11 cellular contexts compared by ENCODE assay signal in genomic region chr1:50308883-50309282, GRCh38.
DNase-seq lines count a peak whose midpoint lies in the region; ATAC-seq, FAIRE-seq and TF ChIP-seq lines count a peak whose summit lies in the region.
"Had no signal": no experiment of that assay in that cellular context is flagged by ENCODE, and none has a peak within 500 bp of the region (broad histone marks: within the 10 kb centered on the region; RNA-seq: fewer than 3 reads in every experiment).

No MANE protein-coding gene starts in this region.

- H3K36me3 Mint-ChIP-seq in activated CD4-positive, alpha-beta T cell treated with anti-CD3 and anti-CD28 coated beads, Interleukin-2, amount 10 ng/mL, durations not matched to agents 24 days and 14 days (ENCODE audit: low read depth), result no peaks in the 10 kb centered on the region

- no peak overlapping the region for H3K9ac ChIP-seq in PC-3 (ENCODE audit: low read length)
- H3K9ac ChIP-seq in endothelial cell of umbilical vein (replicated peaks; ENCODE audit: extremely low read depth, insufficient read depth, low read length), result no peak overlapping the region

- no peaks in the 10 kb centered on the region for H3K27me3 ChIP-seq in PC-3 (ENCODE audit: low read length)
- H3K27me3 ChIP-seq in endothelial cell of umbilical vein (ENCODE audit: control insufficient read depth in 2 of 2, insufficient read depth in 2 of 2, low read length in 2 of 2), result no peaks in the 10 kb centered on the region
- no peaks in the 10 kb centered on the region for H3K27me3 ChIP-seq in right atrium auricular region

- peak; percentile 70 for DNase-seq in activated CD4-positive, alpha-beta T cell treated with anti-CD3 and anti-CD28 coated beads, Interleukin-2, amount 10 ng/mL, durations not matched to agents 24 days and 14 days
- DNase-seq in activated CD4-positive, alpha-beta T cell treated with anti-CD3 and anti-CD28 coated beads for 1 hour, result no peak
- DNase-seq in PC-3 (peak; percentile 27), endothelial cell of umbilical vein (ENCODE audit: low read depth, low spot score) (peak; percentile 24), retinal pigment epithelial cell (ENCODE audit: low read depth) (peak; percentile 0), NCI-H2081 treated with DMSO at 0.1 percent for 48 hours (lab: John Stamatoyannopoulos, UW) (no peak), right atrium auricular region (ENCODE audit: low spot score) (no peak)
- DNase-seq in activated CD4-positive, CD25-positive, alpha-beta regulatory T cell treated with anti-CD3 and anti-CD28 coated beads, Interleukin-2, amount 50 U/mL, for 72 hours, result no peak
- DNase-seq: NCI-H2171 treated with DMSO at 0.1 percent for 48 hours had no signal

- CTCF ChIA-PET in PC-3 (lab: Charles Lee), result no interaction called here
- CTCF ChIA-PET in endothelial cell of umbilical vein (lab: Charles Lee), result no interaction called here

- no peaks in the 10 kb centered on the region for H3K36me3 ChIP-seq in PC-3 (ENCODE audit: low read depth, low read length)
- H3K36me3 ChIP-seq in endothelial cell of umbilical vein (ENCODE audit: control insufficient read depth in 2 of 2, extremely low read depth in 1 of 2, insufficient read depth in 2 of 2, low read length in 2 of 2), result no peaks in the 10 kb centered on the region
- no peaks in the 10 kb centered on the region for H3K36me3 ChIP-seq in right atrium auricular region

- no peak overlapping the region for H3K4me3 Mint-ChIP-seq in activated CD4-positive, alpha-beta T cell treated with anti-CD3 and anti-CD28 coated beads, Interleukin-2, amount 10 ng/mL, durations not matched to agents 24 days and 14 days
- H3K4me3 Mint-ChIP-seq: B cell had no signal

- H3K9me3 ChIP-seq in PC-3 (ENCODE audit: low read length), result no peaks in the 10 kb centered on the region
- no peaks in the 10 kb centered on the region for H3K9me3 ChIP-seq in endothelial cell of umbilical vein (replicated peaks; ENCODE audit: control insufficient read depth, insufficient read depth, low read length)
- H3K9me3 ChIP-seq in right atrium auricular region, result no peaks in the 10 kb centered on the region

- no peak overlapping the region for H3K27ac ChIP-seq in PC-3 (ENCODE audit: low read length)
- no peak overlapping the region for H3K27ac ChIP-seq in endothelial cell of umbilical vein (ENCODE audit: insufficient read depth, low read depth, low read length)
- no peak overlapping the region for H3K27ac ChIP-seq in right atrium auricular region

- no peaks in the 10 kb centered on the region for H3K4me1 ChIP-seq in PC-3 (ENCODE audit: insufficient read depth, low read length)
- no peaks in the 10 kb centered on the region for H3K4me1 ChIP-seq in endothelial cell of umbilical vein (ENCODE audit: control insufficient read depth, extremely low read depth, insufficient read depth, low read length)
- no peaks in the 10 kb centered on the region for H3K4me1 ChIP-seq in right atrium auricular region

- H2AFZ ChIP-seq in PC-3 (ENCODE audit: low read length), result no peak overlapping the region
- H2AFZ ChIP-seq in endothelial cell of umbilical vein (ENCODE audit: low read depth, low read length), result no peak overlapping the region

- H3K9me1 ChIP-seq in endothelial cell of umbilical vein (replicated peaks; ENCODE audit: control insufficient read depth, extremely low read depth, insufficient read depth, low read length), result no peaks in the 10 kb centered on the region

- H3K4me3 ChIP-seq in PC-3 (ENCODE audit: low read length) (no peak overlapping the region), endothelial cell of umbilical vein (replicated peaks in 1 of 3; ENCODE audit: insufficient read depth in 1 of 3, low read depth in 1 of 3, low read length in 3 of 3) (no peak overlapping the region), retinal pigment epithelial cell (ENCODE audit: low read length) (no peak overlapping the region), right atrium auricular region (no peak overlapping the region)
- H3K4me3 ChIP-seq: lung had no signal

- POLR2A ChIA-PET in PC-3 (lab: Charles Lee; ENCODE audit: unreplicated experiment), result no interaction called here
- POLR2A ChIA-PET in endothelial cell of umbilical vein (lab: Charles Lee), result no interaction called here

- no peaks in the 10 kb centered on the region for H3K4me1 Mint-ChIP-seq in activated CD4-positive, alpha-beta T cell treated with anti-CD3 and anti-CD28 coated beads, Interleukin-2, amount 10 ng/mL, durations not matched to agents 24 days and 14 days
- H3K4me1 Mint-ChIP-seq: B cell had no signal

- no peaks in the 10 kb centered on the region for H3F3A ChIP-seq in PC-3 (ENCODE audit: low read length, unreplicated experiment)

- FAIRE-seq in endothelial cell of umbilical vein (lab: Jason Lieb, UNC), result peak; percentile 24

- TF ChIP-seq CTCF in PC-3 (conservative IDR thresholded peaks at IDR 0.05; ENCODE audit: low read depth, low read length) (no peak), endothelial cell of umbilical vein (IDR thresholded peaks at IDR 0.05; ENCODE audit: extremely low read depth in 1 of 2, insufficient read depth in 1 of 2, low read depth in 1 of 2, low read length in 2 of 2) (no peak), retinal pigment epithelial cell (conservative IDR thresholded peaks at IDR 0.05; ENCODE audit: low read depth, low read length) (no peak), right atrium auricular region (IDR thresholded peaks at IDR 0.05) (no peak)

- H4K20me1 ChIP-seq in PC-3 (ENCODE audit: low read length) (no peaks in the 10 kb centered on the region), endothelial cell of umbilical vein (replicated peaks; ENCODE audit: control insufficient read depth, extremely low read depth, insufficient read depth, low read length) (no peaks in the 10 kb centered on the region)

- intact Hi-C loops in activated CD4-positive, alpha-beta T cell treated with anti-CD3 and anti-CD28 coated beads, Interleukin-2, amount 10 ng/mL, durations not matched to agents 24 days and 14 days (cut with micrococcal nuclease), result no loop called here
- intact Hi-C loops in PC-3 (cut with micrococcal nuclease), result no loop called here
- intact Hi-C loops in endothelial cell of umbilical vein (cut with micrococcal nuclease), result no loop called here

- TF ChIP-seq POLR2A in endothelial cell of umbilical vein (IDR thresholded peaks at IDR 0.05; ENCODE audit: low read depth, low read length), result no peak

- no peaks in the 10 kb centered on the region for H3K9me3 Mint-ChIP-seq in activated CD4-positive, alpha-beta T cell treated with anti-CD3 and anti-CD28 coated beads, Interleukin-2, amount 10 ng/mL, durations not matched to agents 24 days and 14 days

- H3K4me2 ChIP-seq in PC-3 (ENCODE audit: low read length) (no peak overlapping the region), endothelial cell of umbilical vein (ENCODE audit: insufficient read depth, low read length) (no peak overlapping the region)

- BruUV-seq in PC-3 (replicated peaks; lab: Mats Ljungman, UMichigan) (no TSS peak), endothelial cell of umbilical vein (replicated peaks; lab: Mats Ljungman, UMichigan) (no TSS peak)

- no peak overlapping the region for H3K27ac Mint-ChIP-seq in activated CD4-positive, alpha-beta T cell treated with anti-CD3 and anti-CD28 coated beads, Interleukin-2, amount 10 ng/mL, durations not matched to agents 24 days and 14 days
- H3K27ac Mint-ChIP-seq: B cell had no signal

- H3K9me2 ChIP-seq in PC-3 (replicated peaks; ENCODE audit: low read length), result no peaks in the 10 kb centered on the region

- no peaks in the 10 kb centered on the region for H3K79me2 ChIP-seq in PC-3 (ENCODE audit: low read length)
- no peaks in the 10 kb centered on the region for H3K79me2 ChIP-seq in endothelial cell of umbilical vein (ENCODE audit: control insufficient read depth, insufficient read depth, low read length)

- H3K27me3 Mint-ChIP-seq in activated CD4-positive, alpha-beta T cell treated with anti-CD3 and anti-CD28 coated beads, Interleukin-2, amount 10 ng/mL, durations not matched to agents 24 days and 14 days, result no peaks in the 10 kb centered on the region

- ATAC-seq in PC-3, result no peak

- dilution Hi-C loops in endothelial cell of umbilical vein (cut with MboI; ENCODE audit: extremely low pct_ligation_motif_present, low sequenced_read_pairs), result no loop called here

TF ChIP-seq in endothelial cell of umbilical vein, 7 proteins besides CTCF, POLR2A, EP300 and RAD21:
- TF ChIP-seq MYC (IDR thresholded peaks at IDR 0.05; ENCODE audit: low read depth, low read length) (no peak), FOS (IDR thresholded peaks at IDR 0.05; ENCODE audit: borderline replicate concordance, insufficient read depth, low read length) (no peak), MAX (IDR thresholded peaks at IDR 0.05; ENCODE audit: insufficient read depth, insufficient read length) (no peak), GATA2 (IDR thresholded peaks at IDR 0.05; ENCODE audit: insufficient read depth, insufficient read length, low read depth, low read length) (no peak), POLR2AphosphoS5 (IDR thresholded peaks at IDR 0.05; ENCODE audit: insufficient read depth, low read depth, low read length) (no peak), EZH2 (IDR thresholded peaks at IDR 0.05; ENCODE audit: borderline replicate concordance, low read depth, low read length, severe bottlenecking) (no peak), JUN (IDR thresholded peaks at IDR 0.05; ENCODE audit: borderline replicate concordance, insufficient read depth, insufficient read length, low read depth) (no peak)

Comparison
In these comparisons a context has a peak if more than half of its experiments do, and no peak if none do; other contexts are left out.
1. DNase-seq: peak in activated CD4-positive, alpha-beta T cell treated with anti-CD3 and anti-CD28 coated beads, Interleukin-2, amount 10 ng/mL, durations not matched to agents 24 days and 14 days (single experiment), PC-3 (single experiment), endothelial cell of umbilical vein (single experiment) and retinal pigment epithelial cell (single experiment); none in activated CD4-positive, alpha-beta T cell treated with anti-CD3 and anti-CD28 coated beads for 1 hour (single experiment), activated CD4-positive, CD25-positive, alpha-beta regulatory T cell treated with anti-CD3 and anti-CD28 coated beads, Interleukin-2, amount 50 U/mL, for 72 hours (single experiment), NCI-H2081 treated with DMSO at 0.1 percent for 48 hours (single experiment) and right atrium auricular region (single experiment).